In genomic region chr16:50532576-50532975, GRCh38 we compare ENCODE assay signal across 21 cellular contexts. TPM values are rescaled to one million over a fixed set of nuclear protein-coding genes. Genes with fewer than 3 reads are reported as not detected.
DNase-seq lines count a peak whose midpoint lies in the region; ATAC-seq and TF ChIP-seq lines count a peak whose summit lies in the region.
"Had no signal": no experiment of that assay in that cellular context is flagged by ENCODE, and none has a peak within 500 bp of the region (broad histone marks: within the 10 kb centered on the region; RNA-seq: fewer than 3 reads in every experiment).

No MANE protein-coding gene starts in this region.

- no peak overlapping the region for H3K27ac ChIP-seq in coronary artery
- no peak overlapping the region for H3K27ac ChIP-seq in spleen
- H3K27ac ChIP-seq: 22Rv1, A549, BLaER1 had no signal

- peaks cover 0 to 30% (median 18%) of the 10 kb centered on the region in 8 donors for H3K9me3 ChIP-seq in spleen

- intact Hi-C loops in spleen (cut with DNase I; ENCODE audit: low total_unique reads): no loop called here

- ATAC-seq in left lobe of liver (no peak), HG03432 (IDR thresholded peaks at IDR 0.05; ENCODE audit: unreplicated experiment) (no peak)
- ATAC-seq: A549, GM12878 had no signal

- 87 to 96% (median 91%) methylated on average over 6 of the region's 6 CpGs for WGBS in spleen, 5 donors

- H3K4me3 ChIP-seq in coronary artery (no peak overlapping the region), spleen (no peak overlapping the region)
- H3K4me3 ChIP-seq: A549, BLaER1, GM12878 had no signal

- TF ChIP-seq POLR2A in spleen (IDR thresholded peaks at IDR 0.05): no peak

- H3K27me3 ChIP-seq in spleen (replicated peaks in 1 of 7): peaks cover 0 to 5% (median 0%) of the 10 kb centered on the region in 7 donors
- H3K27me3 ChIP-seq: BLaER1 had no signal

- H3K36me3 ChIP-seq in spleen: no peaks in the 10 kb centered on the region
- H3K36me3 ChIP-seq: BLaER1 had no signal

- H3K4me1 ChIP-seq in spleen: no peaks in the 10 kb centered on the region
- H3K4me1 ChIP-seq: A549, BLaER1 had no signal

- TF ChIP-seq CTCF in coronary artery (IDR thresholded peaks at IDR 0.05): no peak
- no peak for TF ChIP-seq CTCF in spleen (IDR thresholded peaks at IDR 0.05 in 8 of 11, conservative IDR thresholded peaks at IDR 0.05 in 3 of 11)

- peak; percentile 32 for DNase-seq in activated CD8-positive, alpha-beta memory T cell treated with anti-CD3 and anti-CD28 coated beads for 24 hours
- DNase-seq in activated CD8-positive, alpha-beta memory T cell treated with anti-CD3 and anti-CD28 coated beads, Interleukin-2, amount 50 U/mL, for 4 hours: no peak
- peak; percentile 9 for DNase-seq in coronary artery (ENCODE audit: low spot score)
- DNase-seq in left lobe of liver (ENCODE audit: low spot score): peak; percentile 4
- peak; percentile 15 for DNase-seq in spleen
- no peak for DNase-seq in pons (ENCODE audit: low spot score)
- DNase-seq in NCI-H1417 (lab: John Stamatoyannopoulos, UW): no peak
- DNase-seq: CD4-positive, CD25-positive, alpha-beta regulatory T cell; CD8-positive, alpha-beta memory T cell; COR-L47; DMS 273 treated with DMSO at 0.1 percent for 48 hours; DMS53; DND-41; EL; H9 had no signal

RNA-seq across cellular contexts. Expression of gene NKD1, which starts 15.6 kb away (rescaled TPM):
- 3.9 TPM for total RNA-seq in left lobe of liver
- total RNA-seq in spleen: 10 to 100 TPM in 1 of 7 donors, 1 to 10 TPM in 6; 1.7 to 15.2 (median 7.0) TPM
- polyA plus RNA-seq in spleen: under 1 TPM; 0.11 to 0.74 (median 0.38) TPM
- total RNA-seq: G401 had no signal

Comparison
In these comparisons a context has a peak if more than half of its experiments do, and no peak if none do; other contexts are left out.
1. DNase-seq: peak in activated CD8-positive, alpha-beta memory T cell treated with anti-CD3 and anti-CD28 coated beads for 24 hours (single experiment), coronary artery (single experiment), left lobe of liver (single experiment) and spleen (single experiment); none in activated CD8-positive, alpha-beta memory T cell treated with anti-CD3 and anti-CD28 coated beads, Interleukin-2, amount 50 U/mL, for 4 hours (single experiment), pons (single experiment) and NCI-H1417 (0 of 3).